Comparison of ENCODE assay signal across 1 cellular context in genomic region chr18:8959551-8960135, GRCh38.
TF ChIP-seq lines count a peak whose summit lies in the region.

No MANE protein-coding gene starts in this region.

TF ChIP-seq in IMR-90, 13 proteins besides CTCF, POLR2A, EP300 and RAD21:
- TF ChIP-seq NFE2L2 (IDR thresholded peaks at IDR 0.05; ENCODE audit: low read depth, low read length): no peak
- no peak for TF ChIP-seq MAFK (IDR thresholded peaks at IDR 0.05; ENCODE audit: low read depth, low read length)
- TF ChIP-seq USF2 (IDR thresholded peaks at IDR 0.05; ENCODE audit: low read depth, low read length): no peak
- TF ChIP-seq RFX5 (IDR thresholded peaks at IDR 0.05; ENCODE audit: low read depth, low read length): no peak
- TF ChIP-seq SMC3 (IDR thresholded peaks at IDR 0.05; ENCODE audit: low read depth, low read length): no peak
- TF ChIP-seq FOS (IDR thresholded peaks at IDR 0.05; ENCODE audit: low read depth, low read length): no peak
- no peak for TF ChIP-seq CEBPB (IDR thresholded peaks at IDR 0.05; ENCODE audit: low read depth, low read length)
- TF ChIP-seq MXI1 (IDR thresholded peaks at IDR 0.05; ENCODE audit: borderline replicate concordance, low read depth, low read length): no peak
- TF ChIP-seq RCOR1 (IDR thresholded peaks at IDR 0.05; ENCODE audit: insufficient replicate concordance, low read length): no peak
- no peak for TF ChIP-seq CHD1 (IDR thresholded peaks at IDR 0.05; ENCODE audit: low read depth, low read length)
- no peak for TF ChIP-seq BHLHE40 (IDR thresholded peaks at IDR 0.05; ENCODE audit: low read depth, low read length)
- TF ChIP-seq MAZ (IDR thresholded peaks at IDR 0.05; ENCODE audit: borderline replicate concordance, low read depth, low read length): no peak
- TF ChIP-seq ELK1 (IDR thresholded peaks at IDR 0.05; ENCODE audit: borderline replicate concordance, low read depth, low read length): no peak
TF ChIP-seq in IMR-90: peak in this region for 0.
